Comparison of ENCODE assay signal across 22 cellular contexts in the genomic region with DNA sequence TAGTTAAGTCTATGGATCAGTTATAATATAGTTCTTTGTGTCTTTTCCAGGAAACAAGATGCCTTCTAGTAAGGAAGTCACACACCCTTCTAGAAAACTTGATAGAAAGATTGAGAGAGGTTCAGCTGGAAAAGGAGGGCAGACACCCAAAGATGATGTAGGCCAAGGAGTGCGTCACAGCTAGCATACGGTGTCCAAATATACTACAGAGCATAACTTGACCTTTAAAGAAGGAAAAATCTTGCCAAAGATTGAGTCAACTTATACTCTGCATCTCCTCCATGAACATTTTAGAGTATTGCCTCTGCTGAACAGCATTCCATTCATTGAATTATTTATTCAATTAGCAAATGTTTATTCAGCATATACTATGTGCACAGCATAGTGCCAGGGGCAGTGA. TPM values are rescaled to one million over a fixed set of nuclear protein-coding genes. Genes with fewer than 3 reads are reported as not detected.
"Had no signal": no experiment of that assay in that cellular context is flagged by ENCODE, and none has a peak within 500 bp of the region (broad histone marks: within the 10 kb centered on the region; RNA-seq: fewer than 3 reads in every experiment).

No MANE protein-coding gene starts in this region.

- H2AFZ ChIP-seq: parathyroid adenoma had no signal

- H3K4me3 ChIP-seq: dorsolateral prefrontal cortex, mucosa of descending colon, thyroid gland had no signal

- H3K27ac ChIP-seq: brain microvascular endothelial cell, dorsolateral prefrontal cortex, neutrophil, parathyroid adenoma, thyroid gland had no signal

- ATAC-seq: activated CD8-positive, alpha-beta T cell treated with anti-CD3 and anti-CD28 coated beads, Interleukin-2, amount 10 ng/mL, durations not matched to agents 7 days and 5 days; activated T-cell treated with anti-CD3 and anti-CD28 coated beads, Interleukin-2, amount 50 U/mL, for 72 hours; left lobe of liver; mucosa of descending colon; naive thymus-derived CD8-positive, alpha-beta T cell; stimulated activated memory B cell treated with anti-CD40 and anti-IgM and Interleukin-4, amounts not matched to agents 10 μg/mL and 1 μg/mL and 100 μg/mL, for 72 hours had no signal

- DNase-seq: activated B cell treated with CpG ODN at 0.5 μM for 24 hours; activated CD4-positive, alpha-beta T cell treated with anti-CD3 and anti-CD28 coated beads, Interleukin-2, amount 10 ng/mL, durations not matched to agents 24 days and 14 days; activated CD8-positive, alpha-beta memory T cell treated with anti-CD3 and anti-CD28 coated beads, Interleukin-2, amount 50 U/mL, for 4 hours; activated CD8-positive, alpha-beta T cell treated with anti-CD3 and anti-CD28 coated beads, Interleukin-2, amount 10 ng/mL, durations not matched to agents 7 days and 5 days; activated gamma-delta T cell treated with Interleukin-2 at 50 U/mL for 16 hours; activated naive CD8-positive, alpha-beta T cell treated with anti-CD3 and anti-CD28 coated beads for 36 hours; activated T-cell treated with anti-CD3 and anti-CD28 coated beads, Interleukin-2, amount 50 U/mL, for 72 hours; brain microvascular endothelial cell; dorsolateral prefrontal cortex; erythroblast; head of caudate nucleus; mucosa of descending colon; naive thymus-derived CD8-positive, alpha-beta T cell; stimulated activated CD4-positive, alpha-beta T cell treated with anti-CD3 and anti-CD28 coated beads, Interleukin-2, amount 100 ng/mL, for 48 hours; T-helper 2 cell; thyroid gland had no signal

- H3K27me3 ChIP-seq: brain microvascular endothelial cell, neutrophil, thyroid gland had no signal

- H3K9me3 ChIP-seq: mucosa of descending colon, neutrophil, thyroid gland had no signal

- H3K4me1 ChIP-seq: parathyroid adenoma, thyroid gland had no signal

- H3K36me3 ChIP-seq: brain microvascular endothelial cell, neutrophil, thyroid gland had no signal

- H3K9ac ChIP-seq: parathyroid adenoma had no signal

RNA-seq across cellular contexts. Expression of a gene that starts 52.0 kb away (rescaled TPM):
- total RNA-seq: activated B cell treated with CpG ODN at 0.5 μM for 24 hours; activated CD4-positive, alpha-beta T cell treated with anti-CD3 and anti-CD28 coated beads, Interleukin-2, amount 10 ng/mL, durations not matched to agents 24 days and 14 days; activated CD8-positive, alpha-beta T cell treated with anti-CD3 and anti-CD28 coated beads, Interleukin-2, amount 10 ng/mL, durations not matched to agents 7 days and 5 days; activated naive CD8-positive, alpha-beta T cell treated with anti-CD3 and anti-CD28 coated beads for 36 hours; activated T-cell treated with anti-CD3 and anti-CD28 coated beads, Interleukin-2, amount 50 U/mL, for 72 hours; chondrocyte; dorsolateral prefrontal cortex; frontal cortex; naive thymus-derived CD8-positive, alpha-beta T cell had no signal
- polyA plus RNA-seq: naive thymus-derived CD8-positive, alpha-beta T cell had no signal
